In genomic region chr11:2899080-2899783, GRCh38 we compare ENCODE assay signal across 9 cellular contexts. TPM values are rescaled to one million over a fixed set of nuclear protein-coding genes. Genes with fewer than 3 reads are reported as not detected.
A peak's percentile ranks its signal among the peaks of the same experiment; 100 is the strongest.
DNase-seq lines count a peak whose midpoint lies in the region; ATAC-seq and TF ChIP-seq lines count a peak whose summit lies in the region.
"Had no signal": no experiment of that assay in that cellular context is flagged by ENCODE, and none has a peak within 500 bp of the region (broad histone marks: within the 10 kb centered on the region; RNA-seq: fewer than 3 reads in every experiment).

No MANE protein-coding gene starts in this region.

- no TSS peak for BruUV-seq in A673 (replicated peaks; lab: Mats Ljungman, UMichigan)

- no peaks in the 10 kb centered on the region for H3K36me3 ChIP-seq in Peyer's patch
- H3K36me3 ChIP-seq in esophagus muscularis mucosa, result no peaks in the 10 kb centered on the region
- no peaks in the 10 kb centered on the region for H3K36me3 ChIP-seq in gastrocnemius medialis
- H3K36me3 ChIP-seq in A673 (ENCODE audit: insufficient read depth, low read length, poor library complexity, severe bottlenecking), result no peaks in the 10 kb centered on the region

- CTCF ChIA-PET in A673 (lab: Charles Lee), result no interaction called here

- TF ChIP-seq POLR2A in Peyer's patch (IDR thresholded peaks at IDR 0.05) (no peak), esophagus muscularis mucosa (IDR thresholded peaks at IDR 0.05; ENCODE audit: low read depth) (no peak), gastrocnemius medialis (IDR thresholded peaks at IDR 0.05) (no peak)

- peak; percentile 29 for DNase-seq in EH (ENCODE audit: low read depth)
- no peak for DNase-seq in Peyer's patch
- DNase-seq in esophagus muscularis mucosa (ENCODE audit: extremely low spot score), result no peak
- peak in 1 of 2 donors; percentile 36 for DNase-seq in gastrocnemius medialis
- no peak for DNase-seq in stimulated activated CD4-positive, alpha-beta T cell treated with anti-CD3 and anti-CD28 coated beads, Interleukin-12 subunit alpha, Interleukin-12 subunit beta, amount 100 ng/mL, for 4 hours
- no peak for DNase-seq in SIG-M5 treated with dmso at 0.1 percent for 504 hours (lab: John Stamatoyannopoulos, UW; ENCODE audit: unreplicated experiment)
- no peak for DNase-seq in A673 (ENCODE audit: low spot score)
- DNase-seq: H9 had no signal

- ATAC-seq in gastrocnemius medialis (no peak), HG03432 (IDR thresholded peaks at IDR 0.05; ENCODE audit: unreplicated experiment) (no peak)

- in situ Hi-C loops in gastrocnemius medialis (cut with MboI; ENCODE audit: low sequenced_read_pairs in 4 of 4), result loop anchor here in 3 of 4 donors (10.0 to 25.0 kb wide), 3 partner anchors 212 to 474 kb away; partner anchors contain the start of genes KCNQ1OT1 (in 3 of the 3), KCNQ1 (in 1 of the 3) and TRPM5 (in 1 of the 3)

- TF ChIP-seq EP300 in esophagus muscularis mucosa (IDR thresholded peaks at IDR 0.05), result no peak

- peaks cover 3 to 46% (median 24%) of the 10 kb centered on the region in 4 donors for H3K4me1 ChIP-seq in Peyer's patch
- H3K4me1 ChIP-seq in esophagus muscularis mucosa, result peaks cover 28 to 54% (median 46%) of the 10 kb centered on the region in 4 donors
- peaks cover 3 to 9% of the 10 kb centered on the region in 2 donors for H3K4me1 ChIP-seq in gastrocnemius medialis
- peaks cover 15% of the 10 kb centered on the region for H3K4me1 ChIP-seq in A673 (ENCODE audit: insufficient read depth, low read length, poor library complexity, severe bottlenecking)

- no peak overlapping the region for H3K4me3 ChIP-seq in Peyer's patch
- no peak overlapping the region for H3K4me3 ChIP-seq in esophagus muscularis mucosa
- H3K4me3 ChIP-seq in gastrocnemius medialis, result no peak overlapping the region
- no peak overlapping the region for H3K4me3 ChIP-seq in A673 (ENCODE audit: low read depth, low read length, poor library complexity, severe bottlenecking)

- intact Hi-C loops in esophagus muscularis mucosa (cut with DNase I) (loop anchor here (5.0 kb wide), 1 partner anchor 592 kb away; no protein-coding TSS in a partner anchor), gastrocnemius medialis (cut with DNase I; ENCODE audit: low total_unique reads) (loop anchor here (10.0 kb wide), 1 partner anchor 594 kb away; the partner anchor contains the start of genes C11orf21 and TSPAN32), A673 (cut with micrococcal nuclease; ENCODE audit: unreplicated experiment) (no loop called here)

- 67% methylated on average over 9 of the region's 13 CpGs for whole genome bisulfite sequencing in esophagus muscularis mucosa

- H3K9me3 ChIP-seq in Peyer's patch (no peaks in the 10 kb centered on the region), esophagus muscularis mucosa (no peaks in the 10 kb centered on the region), gastrocnemius medialis (no peaks in the 10 kb centered on the region), A673 (ENCODE audit: low read depth, low read length, poor library complexity, severe bottlenecking) (no peaks in the 10 kb centered on the region)

- H3K27me3 ChIP-seq in Peyer's patch, result no peaks in the 10 kb centered on the region
- H3K27me3 ChIP-seq in esophagus muscularis mucosa, result no peaks in the 10 kb centered on the region
- peaks cover under 1 to 13% (median 6%) of the 10 kb centered on the region in 3 donors for H3K27me3 ChIP-seq in gastrocnemius medialis
- no peaks in the 10 kb centered on the region for H3K27me3 ChIP-seq in A673 (replicated peaks; ENCODE audit: insufficient read depth, low read depth, low read length, poor library complexity)

- H3K27ac ChIP-seq in Peyer's patch, result peak overlapping the region; percentile 12 to 81 (median 64)
- H3K27ac ChIP-seq in esophagus muscularis mucosa (replicated peaks in 1 of 4), result peak overlapping the region; percentile 54 to 73 (median 64)
- H3K27ac ChIP-seq in gastrocnemius medialis, result peak overlapping the region in 3 of 4 donors; percentile 51 to 64 (median 57)
- H3K27ac ChIP-seq in A673 (ENCODE audit: low read depth, low read length, poor library complexity, severe bottlenecking), result no peak overlapping the region

- POLR2A ChIA-PET in A673 (lab: Charles Lee; ENCODE audit: low non-redundant PET), result no interaction called here

- no peak for TF ChIP-seq CTCF in Peyer's patch (IDR thresholded peaks at IDR 0.05)
- no peak for TF ChIP-seq CTCF in esophagus muscularis mucosa (IDR thresholded peaks at IDR 0.05)
- TF ChIP-seq CTCF in gastrocnemius medialis (IDR thresholded peaks at IDR 0.05 in 4 of 5, conservative IDR thresholded peaks at IDR 0.05 in 1 of 5), result no peak
- no peak for TF ChIP-seq CTCF in A673 (conservative IDR thresholded peaks at IDR 0.05; ENCODE audit: low read depth, low read length)

RNA-seq across cellular contexts. Expression of gene CDKN1C, which starts 13.7 kb away (rescaled TPM):
- total RNA-seq in Peyer's patch (10 to 100 TPM in 2 of 4 donors, 1 to 10 TPM in 2; 6.1 to 22.3 (median 11.1) TPM), esophagus muscularis mucosa (100 to 1,000 TPM; 153 to 349 (median 186) TPM), gastrocnemius medialis (10 to 100 TPM; 22.0 to 56.9 (median 38.5) TPM), A673 (2021) (2.9 and 3.5 TPM in 2 replicates)

RNA-seq across cellular contexts. Expression of gene PHLDA2, which starts 30.0 kb away (rescaled TPM):
- total RNA-seq in Peyer's patch (1 to 10 TPM in 3 of 4 donors, not detected in 1; 4.1 to 6.4 (median 4.9) TPM), esophagus muscularis mucosa (1 to 10 TPM in 2 of 4 donors, under 1 TPM in 2; 0.83 to 2.3 (median 1.3) TPM), gastrocnemius medialis (1 to 10 TPM in 1 of 4 donors, not detected in 3; 1.4 TPM), A673 (2021) (25.0 and 33.7 TPM in 2 replicates)
